ENCODE assay signal across 8 cellular contexts in genomic region chr1:21963477-21964217, GRCh38. TPM values are rescaled to one million over a fixed set of nuclear protein-coding genes. Genes with fewer than 3 reads are reported as not detected.
DNase-seq lines count a peak whose midpoint lies in the region; ATAC-seq and TF ChIP-seq lines count a peak whose summit lies in the region.
"Had no signal": no experiment of that assay in that cellular context is flagged by ENCODE, and none has a peak within 500 bp of the region (broad histone marks: within the 10 kb centered on the region; RNA-seq: fewer than 3 reads in every experiment).

No MANE protein-coding gene starts in this region.

- H3K4me1 ChIP-seq in right atrium auricular region = peaks cover 0 to 14% of the 10 kb centered on the region in 2 donors
- H3K4me1 ChIP-seq in sigmoid colon = peaks cover 0 to 12% (median 7%) of the 10 kb centered on the region in 4 donors

- H3K27ac ChIP-seq in right atrium auricular region = no peak overlapping the region
- peak overlapping the region in 1 of 4 donors; percentile 22 for H3K27ac ChIP-seq in sigmoid colon

- no peaks in the 10 kb centered on the region for H3K9me3 Mint-ChIP-seq in activated naive CD8-positive, alpha-beta T cell treated with anti-CD3 and anti-CD28 coated beads, Interleukin-2, amount 50 U/mL, for 24 hours

- no peak overlapping the region for H3K27ac Mint-ChIP-seq in activated naive CD8-positive, alpha-beta T cell treated with anti-CD3 and anti-CD28 coated beads, Interleukin-2, amount 50 U/mL, for 24 hours

- TF ChIP-seq CTCF in GM12873 (IDR thresholded peaks at IDR 0.05; ENCODE audit: insufficient read depth, low read depth, low read length, missing control alignments) (peak; percentile 92), right atrium auricular region (IDR thresholded peaks at IDR 0.05) (peak; percentile 82 to 95), sigmoid colon (IDR thresholded peaks at IDR 0.05) (peak; percentile 81 to 96 (median 93))

- no peaks in the 10 kb centered on the region for H3K27me3 Mint-ChIP-seq in activated naive CD8-positive, alpha-beta T cell treated with anti-CD3 and anti-CD28 coated beads, Interleukin-2, amount 50 U/mL, for 24 hours

- ATAC-seq in activated naive CD8-positive, alpha-beta T cell treated with anti-CD3 and anti-CD28 coated beads, Interleukin-2, amount 50 U/mL, for 24 hours = peak; percentile 82
- no peak for ATAC-seq in HG03045 (IDR thresholded peaks at IDR 0.05; ENCODE audit: unreplicated experiment)

- H3K4me1 Mint-ChIP-seq in activated naive CD8-positive, alpha-beta T cell treated with anti-CD3 and anti-CD28 coated beads, Interleukin-2, amount 50 U/mL, for 24 hours = peaks cover 3% of the 10 kb centered on the region

- H3K4me3 Mint-ChIP-seq in activated naive CD8-positive, alpha-beta T cell treated with anti-CD3 and anti-CD28 coated beads, Interleukin-2, amount 50 U/mL, for 24 hours = no peak overlapping the region

- H3K9me3 ChIP-seq in right atrium auricular region = no peaks in the 10 kb centered on the region
- no peaks in the 10 kb centered on the region for H3K9me3 ChIP-seq in sigmoid colon

- no peak for TF ChIP-seq EP300 in sigmoid colon (IDR thresholded peaks at IDR 0.05)

- peak; percentile 58 for DNase-seq in MV-4-11 (lab: John Stamatoyannopoulos, UW)
- peak; percentile 51 to 79 (median 64) for DNase-seq in T-helper 1 cell
- DNase-seq in activated naive CD8-positive, alpha-beta T cell treated with anti-CD3 and anti-CD28 coated beads, Interleukin-2, amount 50 U/mL, for 24 hours = peak; percentile 85
- peak; percentile 92 for DNase-seq in right atrium auricular region (ENCODE audit: low spot score)
- peak; percentile 89 for DNase-seq in sigmoid colon

- H3K36me3 Mint-ChIP-seq in activated naive CD8-positive, alpha-beta T cell treated with anti-CD3 and anti-CD28 coated beads, Interleukin-2, amount 50 U/mL, for 24 hours (ENCODE audit: low read depth) = no peaks in the 10 kb centered on the region

- H3K36me3 ChIP-seq in right atrium auricular region = no peaks in the 10 kb centered on the region
- H3K36me3 ChIP-seq in sigmoid colon = no peaks in the 10 kb centered on the region

- H3K4me3 ChIP-seq in right atrium auricular region (no peak overlapping the region), sigmoid colon (no peak overlapping the region)

- no peaks in the 10 kb centered on the region for H3K27me3 ChIP-seq in right atrium auricular region
- H3K27me3 ChIP-seq in sigmoid colon = no peaks in the 10 kb centered on the region

- intact Hi-C loops in sigmoid colon (cut with DNase I) = loop anchor here (2.0 to 5.0 kb wide), 2 partner anchors 96 to 181 kb away; partner anchors contain the start of gene USP48

- no peak for TF ChIP-seq POLR2A in sigmoid colon (IDR thresholded peaks at IDR 0.05)

- WGBS in sigmoid colon, 2 donors = 52 to 57% methylated on average over 11 of the region's 11 CpGs

RNA-seq across cellular contexts. Expression of gene CELA3B, which starts 13.2 kb away (rescaled TPM):
- total RNA-seq in right atrium auricular region (not detected), sigmoid colon (not detected)
- polyA plus RNA-seq in sigmoid colon = 1 to 10 TPM in 2 of 3 donors, under 1 TPM in 1; 0.20 to 6.9 (median 6.0) TPM
- total RNA-seq: mononuclear cell had no signal

RNA-seq across cellular contexts. Expression of gene HSPG2, which starts 26.5 kb away (rescaled TPM):
- total RNA-seq in right atrium auricular region (100 to 1,000 TPM; 424 to 557 TPM), sigmoid colon (100 to 1,000 TPM in 3 of 4 donors, 10 to 100 TPM in 1; 66.3 to 761 (median 213) TPM)
- 100 to 1,000 TPM in 1 of 3 donors, 10 to 100 TPM in 1, 1 to 10 TPM in 1; 6.0 to 104 (median 10.4) TPM for polyA plus RNA-seq in sigmoid colon

RNA-seq across cellular contexts. Expression of gene CELA3A, which starts 37.8 kb away (rescaled TPM):
- not detected for total RNA-seq in right atrium auricular region
- total RNA-seq in sigmoid colon = not detected
- polyA plus RNA-seq in sigmoid colon = 10 to 100 TPM in 1 of 3 donors, 1 to 10 TPM in 1, under 1 TPM in 1; 0.54 to 13.8 (median 6.0) TPM
- total RNA-seq: mononuclear cell had no signal
